In genomic region chr4:54784188-54784671, GRCh38 we compare ENCODE assay signal across 8 cellular contexts.
DNase-seq lines count a peak whose midpoint lies in the region; ATAC-seq and TF ChIP-seq lines count a peak whose summit lies in the region.

No MANE protein-coding gene starts in this region.

- H3K27ac ChIP-seq in left lung = peak overlapping the region; percentile 47 to 53

- no peak for TF ChIP-seq CTCF in HFFc6 (IDR thresholded peaks at IDR 0.05)
- TF ChIP-seq CTCF in cardiac fibroblast (IDR thresholded peaks at IDR 0.05; ENCODE audit: low read depth, low read length) = no peak
- TF ChIP-seq CTCF in left lung (IDR thresholded peaks at IDR 0.05) = no peak

- H3K4me3 Mint-ChIP-seq in HFFc6 = peak overlapping the region; percentile 11; the same call in 1 of the 2 replicates

- intact Hi-C loops in left lung (cut with DNase I) = no loop called here

- DNase-seq in HFFc6 (peak; percentile 49), cardiac fibroblast (ENCODE audit: low read depth in 2 of 2) (peak; percentile 92 to 93), left lung (peak in 1 of 2 donors; percentile 71), stromal cell of bone marrow (ENCODE audit: low read depth) (peak; percentile 84), NCI-H1694 (lab: John Stamatoyannopoulos, UW) (no peak)
- no peak for DNase-seq in stimulated activated naive CD8-positive, alpha-beta T cell treated with anti-CD3 and anti-CD28 coated beads, Interleukin-15, Interleukin-2, amounts not matched to agents 100 U/mL and 50 U/mL, for 24 hours

- H3K4me3 ChIP-seq in cardiac fibroblast (replicated peaks in 1 of 2; ENCODE audit: low read depth in 2 of 2, low read length in 2 of 2) (no peak overlapping the region), left lung (no peak overlapping the region)

- H3K4me1 Mint-ChIP-seq in HFFc6 (ENCODE audit: low read depth) = peaks cover 13% of the 10 kb centered on the region

- no peaks in the 10 kb centered on the region for H3K36me3 Mint-ChIP-seq in HFFc6 (ENCODE audit: low read depth)

- H3K36me3 ChIP-seq in left lung = no peaks in the 10 kb centered on the region

- H3K27ac Mint-ChIP-seq in HFFc6 = no peak overlapping the region; the same call in 1 of the 2 replicates

- H3K9me3 Mint-ChIP-seq in HFFc6 = no peaks in the 10 kb centered on the region

- no peaks in the 10 kb centered on the region for H3K9me3 ChIP-seq in left lung

- peaks cover 12% of the 10 kb centered on the region in 2 donors for H3K4me1 ChIP-seq in left lung

- no peaks in the 10 kb centered on the region for H3K27me3 ChIP-seq in left lung

- ATAC-seq in left lung (peak; percentile 72), HG02642 (IDR thresholded peaks at IDR 0.05; ENCODE audit: poor library complexity, unreplicated experiment) (no peak), GM18502 (IDR thresholded peaks at IDR 0.05; ENCODE audit: poor library complexity, unreplicated experiment) (no peak)
- ATAC-seq in stimulated activated naive CD8-positive, alpha-beta T cell treated with anti-CD3 and anti-CD28 coated beads, Interleukin-15, Interleukin-2, amounts not matched to agents 100 U/mL and 50 U/mL, for 24 hours = no peak

- H3K27me3 Mint-ChIP-seq in HFFc6 (ENCODE audit: insufficient read depth) = peaks cover 2% of the 10 kb centered on the region; the same call in 1 of the 2 replicates

Comparison
In these comparisons a context has a peak if more than half of its experiments do, and no peak if none do; other contexts are left out.
1. DNase-seq: peak in HFFc6 (single experiment), cardiac fibroblast (2 of 2) and stromal cell of bone marrow (single experiment); none in NCI-H1694 (single experiment) and stimulated activated naive CD8-positive, alpha-beta T cell treated with anti-CD3 and anti-CD28 coated beads, Interleukin-15, Interleukin-2, amounts not matched to agents 100 U/mL and 50 U/mL, for 24 hours (single experiment).